Comparison of ENCODE assay signal across 8 cellular contexts in genomic region chr20:53643031-53643832, GRCh38. TPM values are rescaled to one million over a fixed set of nuclear protein-coding genes. Genes with fewer than 3 reads are reported as not detected.
DNase-seq lines count a peak whose midpoint lies in the region; ATAC-seq and TF ChIP-seq lines count a peak whose summit lies in the region.

No MANE protein-coding gene starts in this region.

- H3K9me3 Mint-ChIP-seq in activated CD8-positive, alpha-beta T cell treated with anti-CD3 and anti-CD28 coated beads, Interleukin-2, amount 10 ng/mL, durations not matched to agents 7 days and 5 days (ENCODE audit: insufficient read depth): no peaks in the 10 kb centered on the region

- H3K23ac ChIP-seq in neuronal stem cell (ENCODE audit: low read depth, low read length, poor library complexity): no peak overlapping the region

- H3K9ac ChIP-seq in neuronal stem cell (ENCODE audit: low read depth, low read length, poor library complexity): no peak overlapping the region

- TF ChIP-seq CTCF in HEK293 (tag by site-specific recombination; IDR thresholded peaks at IDR 0.05): no peak
- TF ChIP-seq CTCF in NB4 (IDR thresholded peaks at IDR 0.05; ENCODE audit: low read depth, low read length): no peak
- TF ChIP-seq CTCF in transverse colon (IDR thresholded peaks at IDR 0.05): no peak

- peak overlapping the region; percentile 57 for H2BK15ac ChIP-seq in neuronal stem cell (ENCODE audit: low read length)

- no peak overlapping the region for H4K91ac ChIP-seq in neuronal stem cell (ENCODE audit: low read depth, low read length, poor library complexity)

- POLR2A ChIA-PET in HEK293 (lab: Yijun Ruan, JAX): no interaction called here
- POLR2A ChIA-PET in activated CD8-positive, alpha-beta T cell treated with anti-CD3 and anti-CD28 coated beads, Interleukin-2, amount 10 ng/mL, durations not matched to agents 7 days and 5 days (lab: Charles Lee): interaction anchor here (0.7 to 3.9 kb wide), 22 partner anchors 10 to 223 kb away, joined by 3 to 23 read pairs (median 4); partner anchors contain the start of gene ZNF217

- in situ Hi-C loops in transverse colon (cut with MboI; ENCODE audit: low pct_ligation_motif_present in 1 of 4, low pct_unique_long_range_greater_than_20kb in 1 of 4, low sequenced_read_pairs in 3 of 4): no loop called here

- no peak overlapping the region for H2BK5ac ChIP-seq in neuronal stem cell (ENCODE audit: low read length)

- H3K9me3 ChIP-seq in HEK293 (ENCODE audit: control insufficient read depth, insufficient read depth, low read depth, low read length) (no peaks in the 10 kb centered on the region), neuronal stem cell (replicated peaks in 1 of 2; ENCODE audit: control insufficient read depth in 2 of 2, insufficient read depth in 1 of 2, low read depth in 1 of 2, low read length in 2 of 2) (no peaks in the 10 kb centered on the region), transverse colon (no peaks in the 10 kb centered on the region)

- H2AFZ ChIP-seq in neuronal stem cell (ENCODE audit: low read length): peak overlapping the region; percentile 90

- H3K4me1 ChIP-seq in HEK293 (ENCODE audit: control insufficient read depth, insufficient read depth, low read length) (no peaks in the 10 kb centered on the region), neuronal stem cell (ENCODE audit: control insufficient read depth in 2 of 2, insufficient read depth in 1 of 2, low read depth in 1 of 2, low read length in 2 of 2) (peaks cover 2 to 8% of the 10 kb centered on the region in 2 donors), transverse colon (peaks cover 16 to 38% (median 25%) of the 10 kb centered on the region in 4 donors)

- CTCF ChIA-PET in HEK293 (lab: Yijun Ruan, JAX): interaction anchor here (0.9 to 1.0 kb wide), 3 partner anchors 10 to 65 kb away, joined by 3 to 6 read pairs (median 3); no protein-coding TSS in a partner anchor
- CTCF ChIA-PET in activated CD8-positive, alpha-beta T cell treated with anti-CD3 and anti-CD28 coated beads, Interleukin-2, amount 10 ng/mL, durations not matched to agents 7 days and 5 days (lab: Charles Lee): interaction anchor here (0.7 to 2.4 kb wide), 20 partner anchors 10 to 426 kb away, joined by 3 to 15 read pairs (median 5); no protein-coding TSS in a partner anchor

- peak overlapping the region; percentile 87 for H3K27ac Mint-ChIP-seq in activated CD8-positive, alpha-beta T cell treated with anti-CD3 and anti-CD28 coated beads, Interleukin-2, amount 10 ng/mL, durations not matched to agents 7 days and 5 days

- no peak overlapping the region for H3K14ac ChIP-seq in neuronal stem cell (ENCODE audit: low read length)

- H3K79me1 ChIP-seq in neuronal stem cell (ENCODE audit: low read depth, low read length): no peaks in the 10 kb centered on the region

- intact Hi-C loops in transverse colon (cut with DNase I; ENCODE audit: low total_unique reads): no loop called here

- peak overlapping the region; percentile 46; the same call in 1 of the 2 replicates for H3K4me3 ChIP-seq in GM08714 (ENCODE audit: low read length)
- no peak overlapping the region for H3K4me3 ChIP-seq in HEK293 (ENCODE audit: low read depth, low read length)
- peak overlapping the region; percentile 50 for H3K4me3 ChIP-seq in NB4 (ENCODE audit: low read depth, low read length)
- no peak overlapping the region for H3K4me3 ChIP-seq in neuronal stem cell (ENCODE audit: low read length in 2 of 2)
- H3K4me3 ChIP-seq in transverse colon: peak overlapping the region in 2 of 4 donors; percentile 13 to 25
- no peak overlapping the region for H3K4me3 ChIP-seq in H7 (ENCODE audit: insufficient read depth, low read depth, low read length)

- no peak for TF ChIP-seq EP300 in transverse colon (IDR thresholded peaks at IDR 0.05; ENCODE audit: low read depth)

- H3K18ac ChIP-seq in neuronal stem cell (ENCODE audit: low read length): peak overlapping the region; percentile 24

- H3K4me3 Mint-ChIP-seq in activated CD8-positive, alpha-beta T cell treated with anti-CD3 and anti-CD28 coated beads, Interleukin-2, amount 10 ng/mL, durations not matched to agents 7 days and 5 days: peak overlapping the region; percentile 56

- TF ChIP-seq POLR2A in NB4 (IDR thresholded peaks at IDR 0.05; ENCODE audit: extremely low read depth, insufficient read length): peak; percentile 51
- no peak for TF ChIP-seq POLR2A in erythroblast (IDR thresholded peaks at IDR 0.05; ENCODE audit: low read length)
- TF ChIP-seq POLR2A in transverse colon (IDR thresholded peaks at IDR 0.05): peak; percentile 61

- H2AK5ac ChIP-seq in neuronal stem cell (ENCODE audit: low read depth, low read length): no peak overlapping the region

- H3K27me3 Mint-ChIP-seq in activated CD8-positive, alpha-beta T cell treated with anti-CD3 and anti-CD28 coated beads, Interleukin-2, amount 10 ng/mL, durations not matched to agents 7 days and 5 days (ENCODE audit: low read depth): no peaks in the 10 kb centered on the region

- H3K4me2 ChIP-seq in neuronal stem cell (ENCODE audit: insufficient read depth, low read length, poor library complexity, severe bottlenecking): no peak overlapping the region

- H3K4me1 Mint-ChIP-seq in activated CD8-positive, alpha-beta T cell treated with anti-CD3 and anti-CD28 coated beads, Interleukin-2, amount 10 ng/mL, durations not matched to agents 7 days and 5 days (ENCODE audit: low read depth): peaks cover 55% of the 10 kb centered on the region

- no peak overlapping the region for H2BK120ac ChIP-seq in neuronal stem cell (ENCODE audit: low read depth, low read length)

- no peak overlapping the region for H4K8ac ChIP-seq in neuronal stem cell (ENCODE audit: low read depth, low read length)

- ATAC-seq in activated CD8-positive, alpha-beta T cell treated with anti-CD3 and anti-CD28 coated beads, Interleukin-2, amount 10 ng/mL, durations not matched to agents 7 days and 5 days: peak; percentile 94

- H3K27ac ChIP-seq in HEK293 (ENCODE audit: extremely low read depth, low read depth, low read length): no peak overlapping the region
- no peak overlapping the region for H3K27ac ChIP-seq in neuronal stem cell (replicated peaks; ENCODE audit: low read length)
- H3K27ac ChIP-seq in transverse colon: peak overlapping the region; percentile 85 to 90 (median 89)

- peaks cover 1% of the 10 kb centered on the region for H3K36me3 Mint-ChIP-seq in activated CD8-positive, alpha-beta T cell treated with anti-CD3 and anti-CD28 coated beads, Interleukin-2, amount 10 ng/mL, durations not matched to agents 7 days and 5 days (ENCODE audit: low read depth)

- no peak overlapping the region for H3K4ac ChIP-seq in neuronal stem cell (ENCODE audit: low read length)

- no CpG with 5 or more reads among the region's 12 CpGs for WGBS in neuronal stem cell (ENCODE audit: extremely low coverage in 2 of 2, insufficient read length in 2 of 2, insufficient replicate concordance in 1 of 2), 2 donors
- 7 to 19% methylated on average over 8 to 12 of the region's 12 CpGs for WGBS in transverse colon (ENCODE audit: low coverage in 1 of 2), 2 donors

- DNase-seq in NB4 (ENCODE audit: low read depth) (peak; percentile 97), erythroblast (lab: John Stamatoyannopoulos, UW) (peak; percentile 40 to 49), neuronal stem cell (ENCODE audit: low spot score) (no peak), transverse colon (peak; percentile 74), H7 (no peak)
- DNase-seq in activated CD8-positive, alpha-beta T cell treated with anti-CD3 and anti-CD28 coated beads, Interleukin-2, amount 10 ng/mL, durations not matched to agents 7 days and 5 days: peak; percentile 83

- H3K27me3 ChIP-seq in neuronal stem cell (ENCODE audit: control insufficient read depth in 3 of 3, insufficient read depth in 3 of 3, low read depth in 1 of 3, low read length in 3 of 3): no peaks in the 10 kb centered on the region
- H3K27me3 ChIP-seq in transverse colon: no peaks in the 10 kb centered on the region
- no peaks in the 10 kb centered on the region; the same call in 1 of the 2 replicates for H3K27me3 ChIP-seq in H7 (ENCODE audit: control insufficient read depth, insufficient read depth, low read length)

- H2BK12ac ChIP-seq in neuronal stem cell (ENCODE audit: low read length): no peak overlapping the region

- H3K36me3 ChIP-seq in HEK293 (ENCODE audit: control insufficient read depth in 2 of 2, insufficient read depth in 1 of 2, low read length in 2 of 2) (no peaks in the 10 kb centered on the region), neuronal stem cell (replicated peaks in 1 of 2; ENCODE audit: control insufficient read depth in 2 of 2, insufficient read depth in 2 of 2, low read length in 2 of 2) (no peaks in the 10 kb centered on the region), transverse colon (no peaks in the 10 kb centered on the region), H7 (replicated peaks; ENCODE audit: control insufficient read depth, insufficient read depth, low read length) (no peaks in the 10 kb centered on the region)

TF ChIP-seq in HEK293, 187 proteins besides CTCF, POLR2A, EP300 and RAD21 (continues in another document):
- TF ChIP-seq ZNF302 (tag by site-specific recombination; IDR thresholded peaks at IDR 0.05; ENCODE audit: low read depth): no peak
- no peak for TF ChIP-seq KLF16 (tag by site-specific recombination; IDR thresholded peaks at IDR 0.05)
- TF ChIP-seq ZNF426 (tag by site-specific recombination; IDR thresholded peaks at IDR 0.05): 0 out of 2 replicates have a peak, but pooled peaks have one; percentile 9
- TF ChIP-seq MYNN (tag by site-specific recombination; IDR thresholded peaks at IDR 0.05; ENCODE audit: borderline replicate concordance): no peak
- no peak for TF ChIP-seq ZNF114 (tag by site-specific recombination; IDR thresholded peaks at IDR 0.05)
- TF ChIP-seq ZBTB44 (tag by site-specific recombination; IDR thresholded peaks at IDR 0.05): peak; percentile 79

RNA-seq across cellular contexts. Expression of gene ZNF217, which starts 49.6 kb away (rescaled TPM):
- 100 to 1,000 TPM; 104 to 113 TPM for total RNA-seq in activated CD8-positive, alpha-beta T cell treated with anti-CD3 and anti-CD28 coated beads, Interleukin-2, amount 10 ng/mL, durations not matched to agents 7 days and 5 days
- 31.6 TPM for polyA plus RNA-seq in neuronal stem cell (2013, experiment 1 of 2)
- polyA plus RNA-seq in neuronal stem cell (2013, experiment 2 of 2): 32.6 TPM
- 10 to 100 TPM; 28.9 to 82.6 (median 46.0) TPM for total RNA-seq in transverse colon
- total RNA-seq in H7 (2014; rRNA removed; shearing (Covaris generic)): 31.4 and 44.0 TPM in 2 replicates

Comparison
In these comparisons a context has a peak if more than half of its experiments do, and no peak if none do; other contexts are left out.
1. H3K4me3 ChIP-seq: peak in GM08714 (single experiment) and NB4 (single experiment); none in HEK293 (single experiment), neuronal stem cell (0 of 2) and H7 (single experiment).
2. H3K27ac ChIP-seq: peak in transverse colon (4 of 4); none in HEK293 (single experiment) and neuronal stem cell (single experiment).
3. DNase-seq: peak in NB4 (single experiment), activated CD8-positive, alpha-beta T cell treated with anti-CD3 and anti-CD28 coated beads, Interleukin-2, amount 10 ng/mL, durations not matched to agents 7 days and 5 days (single experiment), erythroblast (2 of 2) and transverse colon (single experiment); none in neuronal stem cell (single experiment) and H7 (single experiment).